Comparison of ENCODE assay signal across 8 cellular contexts in genomic region chr15:85625856-85626255, GRCh38.
DNase-seq lines count a peak whose midpoint lies in the region; ATAC-seq and FAIRE-seq lines count a peak whose summit lies in the region.

No MANE protein-coding gene starts in this region.

- H3K9me3 Mint-ChIP-seq in activated naive CD8-positive, alpha-beta T cell treated with anti-CD3 and anti-CD28 coated beads, Interleukin-2, amount 50 U/mL, for 24 hours, result no peaks in the 10 kb centered on the region

- no peak overlapping the region for H3K4me3 ChIP-seq in muscle layer of colon (ENCODE audit: low read depth in 1 of 2, low read length in 2 of 2)

- H3K27me3 Mint-ChIP-seq in activated naive CD8-positive, alpha-beta T cell treated with anti-CD3 and anti-CD28 coated beads, Interleukin-2, amount 50 U/mL, for 24 hours, result no peaks in the 10 kb centered on the region

- ATAC-seq in HG03159 (IDR thresholded peaks at IDR 0.05; ENCODE audit: unreplicated experiment), result peak; percentile 89
- peak; percentile 94 for ATAC-seq in activated naive CD8-positive, alpha-beta T cell treated with anti-CD3 and anti-CD28 coated beads, Interleukin-2, amount 50 U/mL, for 24 hours

- H3K9ac ChIP-seq in muscle layer of colon (ENCODE audit: low read length), result no peak overlapping the region

- H3K9me3 ChIP-seq in muscle layer of colon (ENCODE audit: low read length), result no peaks in the 10 kb centered on the region

- H3K36me3 Mint-ChIP-seq in activated naive CD8-positive, alpha-beta T cell treated with anti-CD3 and anti-CD28 coated beads, Interleukin-2, amount 50 U/mL, for 24 hours (ENCODE audit: low read depth), result peaks cover 26% of the 10 kb centered on the region

- H3K27me3 ChIP-seq in muscle layer of colon (ENCODE audit: control insufficient read depth in 1 of 2, insufficient read depth in 2 of 2, low read length in 2 of 2), result no peaks in the 10 kb centered on the region

- H3K27ac Mint-ChIP-seq in activated naive CD8-positive, alpha-beta T cell treated with anti-CD3 and anti-CD28 coated beads, Interleukin-2, amount 50 U/mL, for 24 hours, result peak overlapping the region; percentile 83

- DNase-seq in activated gamma-delta T cell treated with Interleukin-2 at 50 U/mL for 16 hours (peak; percentile 17), activated gamma-delta T cell (lab: John Stamatoyannopoulos, UW) (no peak), NCI-H526 treated with DMSO at 0.1 percent for 48 hours (lab: John Stamatoyannopoulos, UW) (no peak), ureter (ENCODE audit: low spot score) (no peak), HTR-8/SVneo (ENCODE audit: insufficient read length, low spot score) (no peak)
- no peak for DNase-seq in activated naive CD8-positive, alpha-beta T cell treated with anti-CD3 and anti-CD28 coated beads, Interleukin-2, amount 50 U/mL, for 24 hours

- FAIRE-seq in HTR-8/SVneo (lab: Jason Lieb, UNC), result no peak

- H3K4me3 Mint-ChIP-seq in activated naive CD8-positive, alpha-beta T cell treated with anti-CD3 and anti-CD28 coated beads, Interleukin-2, amount 50 U/mL, for 24 hours, result peak overlapping the region; percentile 12

- H3K36me3 ChIP-seq in muscle layer of colon (ENCODE audit: insufficient read depth, low read length), result peaks cover 8% of the 10 kb centered on the region

- H3K27ac ChIP-seq in muscle layer of colon (ENCODE audit: low read depth, low read length), result peak overlapping the region; percentile 41

- H3K4me1 ChIP-seq in muscle layer of colon (ENCODE audit: insufficient read depth, low read length), result peaks cover 54% of the 10 kb centered on the region

- H3K4me1 Mint-ChIP-seq in activated naive CD8-positive, alpha-beta T cell treated with anti-CD3 and anti-CD28 coated beads, Interleukin-2, amount 50 U/mL, for 24 hours, result peaks cover 12% of the 10 kb centered on the region
